ENCODE assay signal across 24 cellular contexts in the genomic region with DNA sequence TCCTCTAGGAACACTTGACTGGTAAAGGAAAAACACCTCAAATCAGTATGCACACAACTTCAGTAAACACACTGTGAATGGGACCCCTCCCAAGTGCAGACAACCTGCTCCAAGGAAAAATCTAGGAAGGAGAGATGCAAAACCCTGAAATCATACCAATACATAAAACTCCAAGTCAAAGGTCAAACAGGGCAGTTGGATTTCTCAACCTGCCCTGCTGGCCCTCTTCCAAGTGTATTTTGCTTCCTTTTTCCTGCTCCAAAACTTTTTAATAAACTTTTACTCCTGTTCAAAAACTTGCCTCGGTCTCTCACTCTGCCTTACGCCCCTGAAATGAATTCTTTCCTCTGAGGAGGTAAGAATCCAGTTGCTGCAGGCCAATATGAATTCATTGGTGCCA.
"Had no signal": no experiment of that assay in that cellular context is flagged by ENCODE, and none has a peak within 500 bp of the region (broad histone marks: within the 10 kb centered on the region; RNA-seq: fewer than 3 reads in every experiment).

No MANE protein-coding gene starts in this region.

- ATAC-seq: left cardiac atrium; left lung; mucosa of descending colon; naive thymus-derived CD4-positive, alpha-beta T cell; natural killer cell treated with Interleukin-12 subunit alpha and Interleukin-12 subunit beta and Interleukin-15 and Interleukin-18, amount 100 ng/mL, for 72 hours; right cardiac atrium; stimulated activated memory B cell treated with anti-CD40 and anti-IgM and Interleukin-4, amounts not matched to agents 10 μg/mL and 1 μg/mL and 100 μg/mL, for 72 hours; stimulated activated naive CD8-positive, alpha-beta T cell treated with anti-CD3 and anti-CD28 coated beads, Interleukin-15, amount 100 ng/mL, for 72 hours had no signal

- H3K4me2 ChIP-seq: smooth muscle cell had no signal

- H3K4me1 ChIP-seq: left lung, sigmoid colon, tibial nerve, uterus had no signal

- H3K4me3 ChIP-seq: left lung, lung, mucosa of descending colon, ovary, sigmoid colon, smooth muscle cell, tibial nerve, uterus had no signal

- H3K9me3 ChIP-seq: mucosa of descending colon, ovary, sigmoid colon, tibial nerve, uterus had no signal

- H3K27ac ChIP-seq: left lung, ovary, sigmoid colon, tibial nerve, uterus had no signal

- DNase-seq: hippocampal formation; kidney glomerular epithelial cell; left cardiac atrium; left lung; mesendoderm; mucosa of descending colon; naive thymus-derived CD4-positive, alpha-beta T cell; ovary; retina; right cardiac atrium; sigmoid colon; stimulated activated CD4-positive, alpha-beta T cell treated with anti-CD3 and anti-CD28 coated beads, Interleukin-1b, Interleukin-23, amount 100 ng/mL, for 48 hours; stimulated activated CD4-positive, alpha-beta T cell treated with anti-CD3 and anti-CD28 coated beads, Interleukin-2, amount 100 ng/mL, for 48 hours; stimulated activated CD4-positive, alpha-beta T cell treated with anti-CD3 and anti-CD28 coated beads, Interleukin-4, amount 100 ng/mL, for 4 hours; stimulated activated CD8-positive, alpha-beta memory T cell treated with anti-CD3 and anti-CD28 coated beads, Interleukin-4, amount 100 ng/mL, for 48 hours; stimulated activated naive CD4-positive, alpha-beta T cell treated with Interleukin-2 at 50 U/mL for 16 hours; stimulated activated naive CD8-positive, alpha-beta T cell treated with anti-CD3 and anti-CD28 coated beads, Interleukin-15, amount 100 ng/mL, for 72 hours; substantia nigra; uterus had no signal

- H3K27me3 ChIP-seq: left lung, ovary, sigmoid colon, tibial nerve, uterus had no signal

- H3K36me3 ChIP-seq: left lung, ovary, sigmoid colon, tibial nerve, uterus had no signal
